Comparison of ENCODE assay signal across 20 cellular contexts in the genomic region with DNA sequence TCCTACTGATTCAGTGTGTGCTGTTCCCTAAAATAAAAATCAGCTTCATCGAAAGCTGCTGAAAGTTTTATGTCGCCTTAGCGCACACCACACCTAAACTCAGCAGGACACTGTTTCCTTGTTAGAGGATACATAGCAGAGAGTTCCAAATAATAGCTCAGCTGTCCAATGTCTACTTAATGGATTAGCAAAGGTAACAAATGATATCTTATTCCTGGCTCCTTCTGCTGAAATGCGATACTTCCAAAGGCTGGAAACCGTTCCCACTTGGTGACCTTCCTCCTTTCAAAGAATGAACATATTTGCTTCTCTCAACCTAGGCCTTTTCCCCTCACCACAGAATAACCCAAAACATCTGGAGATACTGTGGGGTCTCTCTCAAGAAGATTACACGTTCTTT.
"Had no signal": no experiment of that assay in that cellular context is flagged by ENCODE, and none has a peak within 500 bp of the region (broad histone marks: within the 10 kb centered on the region; RNA-seq: fewer than 3 reads in every experiment).

No MANE protein-coding gene starts in this region.

- H3K27me3 Mint-ChIP-seq: activated CD8-positive, alpha-beta T cell treated with anti-CD3 and anti-CD28 coated beads for 36 hours; activated naive CD4-positive, alpha-beta T cell treated with anti-CD3 and anti-CD28 coated beads, Interleukin-2, amount 50 U/mL, for 24 hours; stimulated activated naive CD8-positive, alpha-beta T cell treated with anti-CD3 and anti-CD28 coated beads, Interleukin-15, amount 100 ng/mL, for 72 hours had no signal

- H3K36me3 ChIP-seq: neutrophil, tibial artery had no signal

- DNase-seq: activated CD4-positive, alpha-beta T cell treated with anti-CD3 and anti-CD28 coated beads, Interleukin-2, amount 10 ng/mL, durations not matched to agents 7 days and 5 days; activated CD8-positive, alpha-beta T cell treated with anti-CD3 and anti-CD28 coated beads for 36 hours; activated gamma-delta T cell treated with Interleukin-2 at 50 U/mL for 16 hours; activated T-cell treated with anti-CD3 and anti-CD28 coated beads, Interleukin-2, amount 50 U/mL, for 1 hour; aorta; foreskin melanocyte; immature natural killer cell; left ventricle myocardium inferior; natural killer cell; right cardiac atrium; stimulated activated CD4-positive, alpha-beta T cell treated with anti-CD3 and anti-CD28 coated beads, Interleukin-12 subunit alpha, Interleukin-12 subunit beta, amount 100 ng/mL, for 4 hours; stimulated activated naive CD8-positive, alpha-beta T cell treated with anti-CD3 and anti-CD28 coated beads, Interleukin-15, amount 100 ng/mL, for 72 hours; T-helper 2 cell; tibial artery had no signal

- H3K9me3 Mint-ChIP-seq: activated CD4-positive, alpha-beta T cell treated with anti-CD3 and anti-CD28 coated beads, Interleukin-2, amount 10 ng/mL, durations not matched to agents 7 days and 5 days; activated CD8-positive, alpha-beta T cell treated with anti-CD3 and anti-CD28 coated beads for 36 hours; activated naive CD4-positive, alpha-beta T cell treated with anti-CD3 and anti-CD28 coated beads, Interleukin-2, amount 50 U/mL, for 24 hours; mesothelial cell of epicardium; natural killer cell; stimulated activated naive CD8-positive, alpha-beta T cell treated with anti-CD3 and anti-CD28 coated beads, Interleukin-15, amount 100 ng/mL, for 72 hours had no signal

- H3K27ac ChIP-seq: hepatocyte, left ventricle myocardium inferior, neutrophil, parathyroid adenoma, tibial artery had no signal

- H3K4me1 Mint-ChIP-seq: activated CD4-positive, alpha-beta T cell treated with anti-CD3 and anti-CD28 coated beads, Interleukin-2, amount 10 ng/mL, durations not matched to agents 7 days and 5 days; activated naive CD4-positive, alpha-beta T cell treated with anti-CD3 and anti-CD28 coated beads, Interleukin-2, amount 50 U/mL, for 24 hours; natural killer cell; stimulated activated naive CD8-positive, alpha-beta T cell treated with anti-CD3 and anti-CD28 coated beads, Interleukin-15, amount 100 ng/mL, for 72 hours had no signal

- H3K27ac Mint-ChIP-seq: activated CD4-positive, alpha-beta T cell treated with anti-CD3 and anti-CD28 coated beads, Interleukin-2, amount 10 ng/mL, durations not matched to agents 7 days and 5 days; activated CD8-positive, alpha-beta T cell treated with anti-CD3 and anti-CD28 coated beads for 36 hours; activated naive CD4-positive, alpha-beta T cell treated with anti-CD3 and anti-CD28 coated beads, Interleukin-2, amount 50 U/mL, for 24 hours; brain; immature natural killer cell; natural killer cell; stimulated activated naive CD8-positive, alpha-beta T cell treated with anti-CD3 and anti-CD28 coated beads, Interleukin-15, amount 100 ng/mL, for 72 hours had no signal

- H3K27me3 ChIP-seq: hepatocyte, neutrophil, tibial artery had no signal

- H3K4me1 ChIP-seq: left ventricle myocardium inferior, parathyroid adenoma, tibial artery had no signal

- ATAC-seq: activated CD8-positive, alpha-beta T cell treated with anti-CD3 and anti-CD28 coated beads for 36 hours; natural killer cell; right cardiac atrium; stimulated activated naive CD8-positive, alpha-beta T cell treated with anti-CD3 and anti-CD28 coated beads, Interleukin-15, amount 100 ng/mL, for 72 hours had no signal

- H3K4me3 Mint-ChIP-seq: activated CD4-positive, alpha-beta T cell treated with anti-CD3 and anti-CD28 coated beads, Interleukin-2, amount 10 ng/mL, durations not matched to agents 7 days and 5 days; activated CD8-positive, alpha-beta T cell treated with anti-CD3 and anti-CD28 coated beads for 36 hours; activated naive CD4-positive, alpha-beta T cell treated with anti-CD3 and anti-CD28 coated beads, Interleukin-2, amount 50 U/mL, for 24 hours; brain; immature natural killer cell; mesothelial cell of epicardium; natural killer cell; stimulated activated naive CD8-positive, alpha-beta T cell treated with anti-CD3 and anti-CD28 coated beads, Interleukin-15, amount 100 ng/mL, for 72 hours had no signal

- H3K36me3 Mint-ChIP-seq: brain, mesothelial cell of epicardium, natural killer cell had no signal

- H3K4me3 ChIP-seq: hepatocyte, left ventricle myocardium inferior, tibial artery had no signal

- H3K9me3 ChIP-seq: left ventricle myocardium inferior, neutrophil, tibial artery had no signal
